Comparison of ENCODE assay signal across 23 cellular contexts in the genomic region with DNA sequence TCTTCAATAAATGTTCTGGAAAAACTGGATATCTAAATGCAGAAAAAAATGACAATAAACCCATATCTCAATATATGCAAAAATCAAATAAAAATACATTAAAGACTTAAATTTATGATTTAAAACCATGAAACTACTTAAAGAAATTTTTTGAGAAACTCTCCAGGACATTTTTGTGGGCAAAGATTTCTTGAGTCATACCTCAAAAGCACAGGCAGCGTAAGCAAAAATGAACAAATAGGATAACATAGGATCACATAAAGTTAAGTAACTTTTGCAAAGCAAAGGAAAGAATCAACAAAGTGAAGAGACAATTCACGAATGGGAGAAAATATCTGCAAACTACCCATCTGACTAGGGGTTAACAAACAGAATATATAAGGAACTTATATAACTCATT.
"Had no signal": no experiment of that assay in that cellular context is flagged by ENCODE, and none has a peak within 500 bp of the region (broad histone marks: within the 10 kb centered on the region; RNA-seq: fewer than 3 reads in every experiment).

No MANE protein-coding gene starts in this region.

- DNase-seq: IMR-90, Karpas-422, KG1, MV-4-11, NCI-H1048, NCI-H1105 treated with DMSO at 0.1 percent for 48 hours, NCI-H1417 treated with DMSO at 0.1 percent for 48 hours, NCI-H146, NCI-H1694 treated with DMSO at 0.1 percent for 48 hours, NCI-H1930, NCI-H2081, NCI-H2107, NCI-H2227 treated with DMSO at 0.1 percent for 48 hours, NCI-H524, NCI-H526 treated with DMSO at 0.1 percent for 48 hours, NCI-H748 treated with DMSO at 0.1 percent for 48 hours, PC-3, SHP77, SK-N-SH, SW 1271 had no signal

- H3K4me2 ChIP-seq: SK-N-SH had no signal

- H3K9ac ChIP-seq: SK-N-SH had no signal

- ATAC-seq: HepG2, Panc1, PC-3 had no signal

- H3K27ac ChIP-seq: RWPE1 had no signal
